In genomic region chr12:26719852-26720251, GRCh38 we compare ENCODE assay signal across 16 cellular contexts.
DNase-seq lines count a peak whose midpoint lies in the region; ATAC-seq and TF ChIP-seq lines count a peak whose summit lies in the region.
"Had no signal": no experiment of that assay in that cellular context is flagged by ENCODE, and none has a peak within 500 bp of the region (broad histone marks: within the 10 kb centered on the region; RNA-seq: fewer than 3 reads in every experiment).

No MANE protein-coding gene starts in this region.

- peak; percentile 20; the same call in 1 of the 3 replicates for TF ChIP-seq CTCF in GM12872 (IDR thresholded peaks at IDR 0.05; ENCODE audit: insufficient read depth, low read depth, low read length)
- TF ChIP-seq CTCF in OCI-LY7 (conservative IDR thresholded peaks at IDR 0.05; ENCODE audit: low read length) = peak; percentile 26; the same call in 1 of the 2 replicates
- peak; percentile 36 for TF ChIP-seq CTCF in osteoblast (IDR thresholded peaks at IDR 0.05; ENCODE audit: extremely low read depth, low read depth, low read length)
- TF ChIP-seq CTCF in GM10248 (IDR thresholded peaks at IDR 0.05; ENCODE audit: control extremely low read depth, extremely low read depth, low read depth, missing control alignments) = no peak
- TF ChIP-seq CTCF in adrenal gland (IDR thresholded peaks at IDR 0.05) = no peak

- intact Hi-C loops in OCI-LY7 (cut with micrococcal nuclease; ENCODE audit: unreplicated experiment) (no loop called here), adrenal gland (cut with DNase I) (loop anchor here in 1 of 2 donors (10.0 kb wide), 1 partner anchor 115 kb away; the partner anchor contains the start of gene ITPR2)

- CTCF ChIA-PET in OCI-LY7 (lab: Charles Lee; ENCODE audit: unreplicated experiment) = no interaction called here
- CTCF ChIA-PET in GM10248 (lab: Yijun Ruan, JAX) = interaction anchor here (1.4 to 2.9 kb wide), 4 partner anchors 10 to 166 kb away, joined by 3 to 17 read pairs (median 6); no protein-coding TSS in a partner anchor

- ATAC-seq in activated naive CD4-positive, alpha-beta T cell treated with anti-CD3 and anti-CD28 coated beads, Interleukin-2, amount 50 U/mL, for 72 hours = no peak
- ATAC-seq: natural killer cell treated with Interleukin-12 subunit alpha and Interleukin-12 subunit beta and Interleukin-15 and Interleukin-18, amount 100 ng/mL, for 72 hours; stimulated activated naive CD8-positive, alpha-beta T cell treated with anti-CD3 and anti-CD28 coated beads, Interleukin-15, Interleukin-2, amounts not matched to agents 100 U/mL and 50 U/mL, for 24 hours had no signal

- no peak overlapping the region for H3K4me2 ChIP-seq in OCI-LY7 (ENCODE audit: low read length)
- no peak overlapping the region for H3K4me2 ChIP-seq in osteoblast (ENCODE audit: insufficient read depth, low read length)

- POLR2A ChIA-PET in OCI-LY7 (lab: Charles Lee) (interaction anchor here (0.6 to 0.8 kb wide), 2 partner anchors 199 to 523 kb away, joined by 3 read pairs; no protein-coding TSS in a partner anchor), GM10248 (lab: Yijun Ruan, JAX) (no interaction called here)

- H2AFZ ChIP-seq in OCI-LY7 (ENCODE audit: low read length) (no peak overlapping the region), osteoblast (ENCODE audit: low read length) (no peak overlapping the region)

- no peaks in the 10 kb centered on the region for H3K79me2 ChIP-seq in OCI-LY7 (ENCODE audit: insufficient read depth, low read depth, low read length)
- no peaks in the 10 kb centered on the region for H3K79me2 ChIP-seq in osteoblast (ENCODE audit: insufficient read depth, low read length)

- no TSS peak for BruUV-seq in OCI-LY7 (replicated peaks; lab: Mats Ljungman, UMichigan)

- H3K27ac ChIP-seq in OCI-LY7 (ENCODE audit: low read depth, low read length, poor library complexity, severe bottlenecking) (no peak overlapping the region), osteoblast (ENCODE audit: low read depth, low read length) (no peak overlapping the region), adrenal gland (no peak overlapping the region)
- H3K27ac ChIP-seq: epithelial cell of prostate had no signal

- H3K27ac Mint-ChIP-seq in activated naive CD4-positive, alpha-beta T cell treated with anti-CD3 and anti-CD28 coated beads, Interleukin-2, amount 50 U/mL, for 72 hours = no peak overlapping the region
- H3K27ac Mint-ChIP-seq: natural killer cell treated with Interleukin-12 subunit alpha and Interleukin-12 subunit beta and Interleukin-15 and Interleukin-18, amount 100 ng/mL, for 72 hours had no signal

- H3K9me3 ChIP-seq in OCI-LY7 (ENCODE audit: low read length) (no peaks in the 10 kb centered on the region), osteoblast (ENCODE audit: low read depth, low read length) (no peaks in the 10 kb centered on the region), adrenal gland (replicated peaks in 1 of 3) (no peaks in the 10 kb centered on the region)

- H3K36me3 ChIP-seq in OCI-LY7 (ENCODE audit: insufficient read depth, low read length) (peaks cover 4% of the 10 kb centered on the region), osteoblast (ENCODE audit: insufficient read depth, low read length) (no peaks in the 10 kb centered on the region), adrenal gland (replicated peaks in 1 of 2) (peaks cover 0 to 11% of the 10 kb centered on the region in 2 donors)

- H3K4me1 ChIP-seq in OCI-LY7 (ENCODE audit: insufficient read depth, low read length, poor library complexity, severe bottlenecking) (peaks cover 21% of the 10 kb centered on the region), osteoblast (ENCODE audit: insufficient read depth, low read length) (peaks cover 12% of the 10 kb centered on the region), adrenal gland (replicated peaks in 1 of 2) (peaks cover 4 to 21% of the 10 kb centered on the region in 2 donors)

- H3K36me3 Mint-ChIP-seq in activated naive CD4-positive, alpha-beta T cell treated with anti-CD3 and anti-CD28 coated beads, Interleukin-2, amount 50 U/mL, for 72 hours = peaks cover 0 to 1% of the 10 kb centered on the region in 2 donors

- H4K20me1 ChIP-seq in OCI-LY7 (ENCODE audit: insufficient read depth, low read length) (no peaks in the 10 kb centered on the region), osteoblast (ENCODE audit: insufficient read depth, low read length) (no peaks in the 10 kb centered on the region)

- no peaks in the 10 kb centered on the region for H3K9me2 ChIP-seq in OCI-LY7 (ENCODE audit: insufficient read depth, low read length)

- H3K27me3 ChIP-seq in osteoblast (ENCODE audit: insufficient read depth, low read length) (no peaks in the 10 kb centered on the region), adrenal gland (no peaks in the 10 kb centered on the region)

- H3K9me3 Mint-ChIP-seq in activated naive CD4-positive, alpha-beta T cell treated with anti-CD3 and anti-CD28 coated beads, Interleukin-2, amount 50 U/mL, for 72 hours = no peaks in the 10 kb centered on the region
- H3K9me3 Mint-ChIP-seq: central memory CD8-positive, alpha-beta T cell; natural killer cell treated with Interleukin-12 subunit alpha and Interleukin-12 subunit beta and Interleukin-15 and Interleukin-18, amount 100 ng/mL, for 72 hours had no signal

- 92 to 100% (median 98%) methylated on average over 1 of the region's 1 CpG for WGBS in adrenal gland, 4 donors

- no peak for DNase-seq in OCI-LY7 (ENCODE audit: low spot score)
- peak; percentile 14 for DNase-seq in dermis blood vessel endothelial cell
- no peak for DNase-seq in osteoblast (ENCODE audit: insufficient read length, low spot score, missing footprints)
- no peak for DNase-seq in activated naive CD4-positive, alpha-beta T cell treated with anti-CD3 and anti-CD28 coated beads, Interleukin-2, amount 50 U/mL, for 72 hours (ENCODE audit: low spot score in 2 of 2)
- DNase-seq in GM10248 (ENCODE audit: extremely low spot score) = no peak
- no peak for DNase-seq in EL
- no peak for DNase-seq in adrenal gland
- DNase-seq: activated effector memory CD4-positive, alpha-beta T cell treated with anti-CD3 and anti-CD28 coated beads, Interleukin-2, amount 50 U/mL, for 16 hours; NCI-H2081 treated with DMSO at 0.1 percent for 48 hours; NCI-H82; SHP77; stimulated activated naive CD8-positive, alpha-beta T cell treated with anti-CD3 and anti-CD28 coated beads, Interleukin-15, Interleukin-2, amounts not matched to agents 100 U/mL and 50 U/mL, for 24 hours had no signal

- TF ChIP-seq POLR2A in adrenal gland (IDR thresholded peaks at IDR 0.05) = no peak

- H3K4me3 ChIP-seq in OCI-LY7 (ENCODE audit: low read depth, low read length, poor library complexity, severe bottlenecking) (no peak overlapping the region), osteoblast (ENCODE audit: insufficient read depth, low read length) (no peak overlapping the region), adrenal gland (no peak overlapping the region)

Comparison
In these comparisons a context has a peak if more than half of its experiments do, and no peak if none do; other contexts are left out.
1. CTCF ChIP-seq: peak in GM12872 (single experiment), OCI-LY7 (single experiment) and osteoblast (single experiment); none in GM10248 (single experiment) and adrenal gland (0 of 6).